Comparison of ENCODE assay signal across 8 cellular contexts in genomic region chr19:11089254-11090013, GRCh38. TPM values are rescaled to one million over a fixed set of nuclear protein-coding genes. Genes with fewer than 3 reads are reported as not detected.
DNase-seq lines count a peak whose midpoint lies in the region; ATAC-seq, FAIRE-seq and TF ChIP-seq lines count a peak whose summit lies in the region.

LDLR (plus strand) TSS chr19:11089463; CDS start chr19:11089549, 86 bp downstream.

- peak within 1 kb of the TSS; percentile 21 to 89 for H4K8ac ChIP-seq in IMR-90 (ENCODE audit: low read depth in 2 of 2, low read length in 2 of 2)

- intact Hi-C loops in IMR-90 (cut with micrococcal nuclease), result loop anchor here (1.0 kb wide), 1 partner anchor 53 kb away; no protein-coding TSS in a partner anchor
- intact Hi-C loops in PC-3 (cut with micrococcal nuclease), result loop anchor here (1.0 to 5.0 kb wide), 2 partner anchors 53 to 152 kb away; no protein-coding TSS in a partner anchor
- intact Hi-C loops in endothelial cell of umbilical vein (cut with micrococcal nuclease), result loop anchor here (1.0 to 10.0 kb wide), 5 partner anchors 15 to 585 kb away; partner anchors contain the start of gene KEAP1

- in situ Hi-C loops in IMR-90 (cut with MboI; ENCODE audit: low sequenced_read_pairs), result no loop called here

- H2BK15ac ChIP-seq in IMR-90 (ENCODE audit: low read depth, low read length), result peak within 1 kb of the TSS; percentile 54; the same call in 2 of the 3 replicates

- peaks cover 54% of the 10 kb centered on the region for H3K79me2 ChIP-seq in DOHH2 (ENCODE audit: control insufficient read depth, low read length)
- H3K79me2 ChIP-seq in PC-3 (ENCODE audit: low read length), result peaks cover 50% of the 10 kb centered on the region
- peaks cover 44% of the 10 kb centered on the region for H3K79me2 ChIP-seq in endothelial cell of umbilical vein (ENCODE audit: control insufficient read depth, insufficient read depth, low read length)

- TF ChIP-seq POLR2A in IMR-90 (IDR thresholded peaks at IDR 0.05; ENCODE audit: low read depth, low read length) (peak; percentile 96), endothelial cell of umbilical vein (IDR thresholded peaks at IDR 0.05; ENCODE audit: low read depth, low read length) (peak; percentile 91)

- CTCF ChIA-PET in IMR-90 (lab: Yijun Ruan, JAX), result no interaction called here
- CTCF ChIA-PET in PC-3 (lab: Charles Lee), result interaction anchor here (0.8 to 1.1 kb wide), 4 partner anchors 37 to 153 kb away, joined by 3 to 5 read pairs (median 4); no protein-coding TSS in a partner anchor
- CTCF ChIA-PET in endothelial cell of umbilical vein (lab: Charles Lee), result interaction anchor here (1.1 to 4.0 kb wide), 5 partner anchors 11 to 153 kb away, joined by 3 to 25 read pairs (median 8); no protein-coding TSS in a partner anchor

- peak; percentile 91 for FAIRE-seq in endothelial cell of umbilical vein (lab: Jason Lieb, UNC)

- 0% methylated on average over 15 of the region's 43 CpGs; no CpG with 5 or more reads in 1 of the 2 experiments for WGBS in IMR-90 (ENCODE audit: extremely low coverage in 2 of 2, insufficient read length in 1 of 2), 2 experiments
- 0% methylated on average over 33 to 35 of the region's 43 CpGs for WGBS in mesodermal cell (ENCODE audit: insufficient coverage in 2 of 2), 2 experiments

- peak within 1 kb of the TSS; percentile 88 for H2BK5ac ChIP-seq in IMR-90 (ENCODE audit: low read depth, low read length, poor library complexity, severe bottlenecking)

- H3K4me2 ChIP-seq in DOHH2 (ENCODE audit: low read length) (peak within 1 kb of the TSS; percentile 76), IMR-90 (ENCODE audit: low read depth, low read length) (peak within 1 kb of the TSS; percentile 87), PC-3 (ENCODE audit: low read length) (peak within 1 kb of the TSS; percentile 85), endothelial cell of umbilical vein (ENCODE audit: insufficient read depth, low read length) (peak within 1 kb of the TSS; percentile 93)

- ATAC-seq in IMR-90 (ENCODE audit: low read depth) (peak; percentile 38), PC-3 (peak; percentile 34)

- TF ChIP-seq CTCF in DOHH2 (IDR thresholded peaks at IDR 0.05; ENCODE audit: low read depth, low read length, poor library complexity, severe bottlenecking) (peak; percentile 24), IMR-90 (conservative IDR thresholded peaks at IDR 0.05; ENCODE audit: low read depth, low read length) (no peak), PC-3 (conservative IDR thresholded peaks at IDR 0.05; ENCODE audit: low read depth, low read length) (no peak), endothelial cell of umbilical vein (IDR thresholded peaks at IDR 0.05; ENCODE audit: extremely low read depth in 1 of 2, insufficient read depth in 1 of 2, low read depth in 1 of 2, low read length in 2 of 2) (no peak)

- H3K27me3 ChIP-seq in DOHH2 (ENCODE audit: control insufficient read depth, low read length) (peaks cover 21% of the 10 kb centered on the region), IMR-90 (ENCODE audit: control insufficient read depth, insufficient read depth, low read length) (no peaks in the 10 kb centered on the region), PC-3 (ENCODE audit: low read length) (no peaks in the 10 kb centered on the region), endothelial cell of umbilical vein (ENCODE audit: control insufficient read depth in 2 of 2, insufficient read depth in 2 of 2, low read length in 2 of 2) (no peaks in the 10 kb centered on the region)

- H3K9me2 ChIP-seq in DOHH2 (replicated peaks; ENCODE audit: control insufficient read depth, low read length) (no peaks in the 10 kb centered on the region), PC-3 (replicated peaks; ENCODE audit: low read length) (no peaks in the 10 kb centered on the region)

- H3K4me3 ChIP-seq in DOHH2 (ENCODE audit: low read length), result peak within 1 kb of the TSS; percentile 96
- H3K4me3 ChIP-seq in IMR-90 (ENCODE audit: insufficient read depth, low read depth, low read length), result peak within 1 kb of the TSS; percentile 54
- H3K4me3 ChIP-seq in PC-3 (ENCODE audit: low read length), result peak within 1 kb of the TSS; percentile 89
- peak within 1 kb of the TSS; percentile 43 to 67 (median 58) for H3K4me3 ChIP-seq in endothelial cell of umbilical vein (replicated peaks in 1 of 3; ENCODE audit: insufficient read depth in 1 of 3, low read depth in 1 of 3, low read length in 3 of 3)
- peak within 1 kb of the TSS; percentile 99 for H3K4me3 ChIP-seq in mesodermal cell (ENCODE audit: extremely low read depth, insufficient read depth, low read length, poor library complexity, severe bottlenecking)

- H4K5ac ChIP-seq in IMR-90 (ENCODE audit: low read depth, low read length), result peak within 1 kb of the TSS; percentile 79

- H3K23ac ChIP-seq in IMR-90 (ENCODE audit: low read depth, low read length), result peak within 1 kb of the TSS; percentile 98

- H2BK120ac ChIP-seq in IMR-90 (ENCODE audit: low read depth, low read length), result peak within 1 kb of the TSS; percentile 94

- H3K9me1 ChIP-seq in IMR-90 (ENCODE audit: insufficient read depth, low read length) (peaks cover 5% of the 10 kb centered on the region), endothelial cell of umbilical vein (replicated peaks; ENCODE audit: control insufficient read depth, extremely low read depth, insufficient read depth, low read length) (no peaks in the 10 kb centered on the region)

- peak within 1 kb of the TSS; percentile 95 for H3K14ac ChIP-seq in IMR-90 (replicated peaks; ENCODE audit: low read depth, low read length)

- peak within 1 kb of the TSS; percentile 81 for H4K91ac ChIP-seq in IMR-90 (ENCODE audit: insufficient read depth, low read depth, low read length)

- H3K18ac ChIP-seq in IMR-90 (ENCODE audit: low read depth, low read length), result peak within 1 kb of the TSS; percentile 93

- H4K20me1 ChIP-seq in DOHH2 (ENCODE audit: control insufficient read depth, insufficient read depth, low read depth, low read length) (peaks cover 26% of the 10 kb centered on the region), IMR-90 (ENCODE audit: insufficient read depth, low read length) (peaks cover 32% of the 10 kb centered on the region; the same call in 1 of the 2 replicates), PC-3 (ENCODE audit: low read length) (peaks cover 22% of the 10 kb centered on the region), endothelial cell of umbilical vein (replicated peaks; ENCODE audit: control insufficient read depth, extremely low read depth, insufficient read depth, low read length) (peaks cover 2% of the 10 kb centered on the region)

- H2AFZ ChIP-seq in IMR-90 (replicated peaks; ENCODE audit: low read length, poor library complexity) (peak within 1 kb of the TSS; percentile 87), PC-3 (ENCODE audit: low read length) (peak within 1 kb of the TSS; percentile 70), endothelial cell of umbilical vein (ENCODE audit: low read depth, low read length) (peak within 1 kb of the TSS; percentile 36)

- peak within 1 kb of the TSS; percentile 72 for H3K9ac ChIP-seq in IMR-90 (ENCODE audit: low read depth, low read length)
- H3K9ac ChIP-seq in PC-3 (ENCODE audit: low read length), result peak within 1 kb of the TSS; percentile 98
- peak within 1 kb of the TSS; percentile 94 for H3K9ac ChIP-seq in endothelial cell of umbilical vein (replicated peaks; ENCODE audit: extremely low read depth, insufficient read depth, low read length)

- H2AK5ac ChIP-seq in IMR-90 (ENCODE audit: low read depth, low read length), result peak within 1 kb of the TSS; percentile 91

- peaks cover 4 to 55% of the 10 kb centered on the region in 2 experiments for H3K79me1 ChIP-seq in IMR-90 (ENCODE audit: low read depth in 1 of 2, low read length in 2 of 2)

- dilution Hi-C loops in IMR-90 (cut with HindIII; ENCODE audit: low sequenced_read_pairs, unreplicated experiment), result no loop called here
- dilution Hi-C loops in endothelial cell of umbilical vein (cut with MboI; ENCODE audit: extremely low pct_ligation_motif_present, low sequenced_read_pairs), result no loop called here

- peak within 1 kb of the TSS; percentile 89; the same call in 1 of the 2 replicates for H2BK20ac ChIP-seq in IMR-90 (ENCODE audit: low read depth, low read length)

- BruUV-seq in IMR-90 (replicated peaks; lab: Mats Ljungman, UMichigan) (no TSS peak), PC-3 (replicated peaks; lab: Mats Ljungman, UMichigan) (TSS peak; percentile 51), endothelial cell of umbilical vein (replicated peaks; lab: Mats Ljungman, UMichigan) (TSS peak; percentile 26)

- peak within 1 kb of the TSS; percentile 80 for H2AK9ac ChIP-seq in IMR-90 (replicated peaks; ENCODE audit: low read depth, low read length, poor library complexity)

- H3K4ac ChIP-seq in IMR-90 (ENCODE audit: low read depth, low read length), result peak within 1 kb of the TSS; percentile 92

- H3K56ac ChIP-seq in IMR-90 (ENCODE audit: extremely low read depth, insufficient read depth, low read length), result peak within 1 kb of the TSS; percentile 84; the same call in 1 of the 2 replicates

- peaks cover 12% of the 10 kb centered on the region; the same call in 1 of the 2 replicates for H3F3A ChIP-seq in DOHH2 (ENCODE audit: control insufficient read depth, insufficient read depth)
- peaks cover 11% of the 10 kb centered on the region for H3F3A ChIP-seq in PC-3 (ENCODE audit: low read length, unreplicated experiment)

- H3K9me3 ChIP-seq in DOHH2 (ENCODE audit: control insufficient read depth, insufficient read depth, low read length) (no peaks in the 10 kb centered on the region), IMR-90 (ENCODE audit: control insufficient read depth, insufficient read depth, low read length) (no peaks in the 10 kb centered on the region), PC-3 (ENCODE audit: low read length) (no peaks in the 10 kb centered on the region), endothelial cell of umbilical vein (replicated peaks; ENCODE audit: control insufficient read depth, insufficient read depth, low read length) (no peaks in the 10 kb centered on the region), mesodermal cell (ENCODE audit: control insufficient read depth, low read length) (no peaks in the 10 kb centered on the region)

- TF ChIP-seq RAD21 in IMR-90 (IDR thresholded peaks at IDR 0.05; ENCODE audit: low read length), result no peak

- peaks cover 45% of the 10 kb centered on the region for H3K36me3 ChIP-seq in DOHH2 (ENCODE audit: control insufficient read depth, low read length)
- peaks cover 6% of the 10 kb centered on the region for H3K36me3 ChIP-seq in IMR-90 (ENCODE audit: control insufficient read depth, insufficient read depth, low read length)
- H3K36me3 ChIP-seq in PC-3 (ENCODE audit: low read depth, low read length), result peaks cover 23% of the 10 kb centered on the region
- H3K36me3 ChIP-seq in endothelial cell of umbilical vein (ENCODE audit: control insufficient read depth in 2 of 2, extremely low read depth in 1 of 2, insufficient read depth in 2 of 2, low read length in 2 of 2), result peaks cover 0 to under 1% of the 10 kb centered on the region in 2 experiments
- peaks cover 41% of the 10 kb centered on the region for H3K36me3 ChIP-seq in mesodermal cell (ENCODE audit: control insufficient read depth, insufficient read depth, low read length)

- peaks cover 61% of the 10 kb centered on the region for H3K4me1 ChIP-seq in DOHH2 (ENCODE audit: control insufficient read depth, low read length)
- peaks cover 8% of the 10 kb centered on the region for H3K4me1 ChIP-seq in IMR-90 (ENCODE audit: control insufficient read depth, insufficient read depth, low read length)
- H3K4me1 ChIP-seq in PC-3 (ENCODE audit: insufficient read depth, low read length), result peaks cover 41% of the 10 kb centered on the region
- H3K4me1 ChIP-seq in endothelial cell of umbilical vein (ENCODE audit: control insufficient read depth, extremely low read depth, insufficient read depth, low read length), result peaks cover 57% of the 10 kb centered on the region
- peaks cover 34% of the 10 kb centered on the region for H3K4me1 ChIP-seq in mesodermal cell (ENCODE audit: control insufficient read depth, insufficient read depth, low read length, poor library complexity, severe bottlenecking)

- POLR2A ChIA-PET in IMR-90 (lab: Charles Lee; ENCODE audit: unreplicated experiment) (no interaction called here), PC-3 (lab: Charles Lee; ENCODE audit: unreplicated experiment) (interaction anchor here (0.6 to 0.7 kb wide), 6 partner anchors 54 to 1397 kb away, joined by 3 to 12 read pairs (median 4); partner anchors contain the start of genes ODAD3 and SMARCA4), endothelial cell of umbilical vein (lab: Charles Lee) (no interaction called here)

- peak; percentile 90 for DNase-seq in IMR-90
- DNase-seq in PC-3, result peak; percentile 98
- DNase-seq in activated T-cell treated with anti-CD3 and anti-CD28 coated beads for 1 hour (ENCODE audit: low read depth), result peak; percentile 51
- peak; percentile 86 for DNase-seq in endothelial cell of umbilical vein (ENCODE audit: low read depth, low spot score)
- DNase-seq in stimulated activated CD8-positive, alpha-beta memory T cell treated with anti-CD3 and anti-CD28 coated beads, Interleukin-15, amount 100 ng/mL, for 24 hours (ENCODE audit: low read depth), result peak; percentile 39
- no peak for DNase-seq in cortex of kidney (lab: John Stamatoyannopoulos, UW)

- H3K27ac ChIP-seq in DOHH2 (ENCODE audit: low read depth, low read length) (peak within 1 kb of the TSS; percentile 89), IMR-90 (ENCODE audit: insufficient read depth, low read length) (peak within 1 kb of the TSS; percentile 78), PC-3 (ENCODE audit: low read length) (peak within 1 kb of the TSS; percentile 93), endothelial cell of umbilical vein (ENCODE audit: insufficient read depth, low read depth, low read length) (peak within 1 kb of the TSS; percentile 87), mesodermal cell (ENCODE audit: low read depth, low read length, severe bottlenecking) (peak within 1 kb of the TSS; percentile 98)

RNA-seq across cellular contexts. Expression of gene LDLR, which starts in this region (rescaled TPM):
- total RNA-seq in IMR-90 (2012; rRNA removed), result 40.5 and 45.2 TPM in 2 replicates
- 53.8 and 61.2 TPM in 2 replicates for polyA plus RNA-seq in IMR-90 (2012; rRNA removed)
- polyA plus RNA-seq in IMR-90 (2012; cell fraction: cytosol; rRNA removed), result 43.2 and 44.9 TPM in 2 replicates
- polyA plus RNA-seq in IMR-90 (2012; cell fraction: nucleus; rRNA removed; ENCODE audit: low replicate concordance), result 51.0 and 64.7 TPM in 2 replicates
- 302 and 349 TPM in 2 replicates for total RNA-seq in PC-3 (2014; rRNA removed)
- 174 and 175 TPM in 2 replicates for total RNA-seq in endothelial cell of umbilical vein
- 142 and 144 TPM in 2 replicates for polyA plus RNA-seq in endothelial cell of umbilical vein
- polyA plus RNA-seq in endothelial cell of umbilical vein (2011; cell fraction: cytosol; rRNA removed), result 107 and 108 TPM in 2 replicates
- polyA plus RNA-seq in endothelial cell of umbilical vein (2011; cell fraction: nucleus; rRNA removed), result 157 and 164 TPM in 2 replicates
- polyA plus RNA-seq in endothelial cell of umbilical vein (2012), result 85.7 and 89.1 TPM in 2 replicates
- polyA minus RNA-seq in endothelial cell of umbilical vein, result 235 and 252 TPM in 2 replicates
- 65.0 TPM for polyA minus RNA-seq in endothelial cell of umbilical vein (2011; cell fraction: cytosol; rRNA and poly(A)+ RNA removed)
- 177 and 178 TPM in 2 replicates for polyA minus RNA-seq in endothelial cell of umbilical vein (2011; cell fraction: nucleus; rRNA and poly(A)+ RNA removed)
- polyA plus RNA-seq in mesodermal cell (2013, experiment 1 of 2), result 180 TPM
- 159 TPM for polyA plus RNA-seq in mesodermal cell (2013, experiment 2 of 2)

Comparison
In these comparisons a context has a peak if more than half of its experiments do, and no peak if none do; other contexts are left out.
1. H2AFZ ChIP-seq: peak in every context shown above with its lines; median percentile 87 in IMR-90; 70 in PC-3; 36 in endothelial cell of umbilical vein.